In genomic region chr1:112788561-112788960, GRCh38 we compare ENCODE assay signal across 17 cellular contexts.
DNase-seq lines count a peak whose midpoint lies in the region; ATAC-seq and TF ChIP-seq lines count a peak whose summit lies in the region.
"Had no signal": no experiment of that assay in that cellular context is flagged by ENCODE, and none has a peak within 500 bp of the region (broad histone marks: within the 10 kb centered on the region; RNA-seq: fewer than 3 reads in every experiment).

No MANE protein-coding gene starts in this region.

- POLR2A ChIA-PET in AG04450 (lab: Yijun Ruan, JAX): interaction anchor here (0.6 kb wide), 1 partner anchor 12 kb away, joined by 4 read pairs; no protein-coding TSS in a partner anchor

- TF ChIP-seq CTCF in AG04450 (IDR thresholded peaks at IDR 0.05; ENCODE audit: low read depth, low read length) (no peak), fibroblast of the aortic adventitia (IDR thresholded peaks at IDR 0.05; ENCODE audit: insufficient read depth, low read length) (no peak)

- DNase-seq in AG04450 (ENCODE audit: low read depth, low spot score) (peak; percentile 20), HCEC 1CT (peak; percentile 17), amniotic epithelial cell (ENCODE audit: low read depth) (peak; percentile 88), fibroblast of the aortic adventitia (ENCODE audit: low read depth) (peak; percentile 63), DMS53 (lab: John Stamatoyannopoulos, UW) (no peak), germinal center (ENCODE audit: low spot score) (no peak), NCI-H2107 treated with DMSO at 0.1 percent for 48 hours (lab: John Stamatoyannopoulos, UW; ENCODE audit: unreplicated experiment) (no peak)
- DNase-seq: C1 segment of cervical spinal cord, DND-41, GF-D8, NCI-H1105 treated with DMSO at 0.1 percent for 48 hours, NCI-H187 treated with DMSO at 0.1 percent for 48 hours, NCI-H2171 treated with DMSO at 0.1 percent for 48 hours, NCI-H748 treated with DMSO at 0.1 percent for 48 hours, RPMI8226, SIG-M5 had no signal

- no peak overlapping the region for H3K4me3 ChIP-seq in AG04450 (ENCODE audit: low read depth, low read length)
- H3K4me3 ChIP-seq in fibroblast of the aortic adventitia (ENCODE audit: low read depth, low read length): no peak overlapping the region

- ATAC-seq in GM18520 (IDR thresholded peaks at IDR 0.05; ENCODE audit: unreplicated experiment): no peak

- CTCF ChIA-PET in AG04450 (lab: Charles Lee): interaction anchor here (0.7 to 2.8 kb wide), 3 partner anchors 45 to 73 kb away, joined by 3 to 9 read pairs (median 4); a partner anchor contains a TSS

- H3K27me3 ChIP-seq in AG04450 (ENCODE audit: control insufficient read depth, insufficient read depth, low read length): no peaks in the 10 kb centered on the region

- H3K27ac ChIP-seq in AG04450 (ENCODE audit: low read depth, low read length): no peak overlapping the region

- H3K9me3 ChIP-seq in AG04450 (ENCODE audit: control insufficient read depth, insufficient read depth, low read length): no peaks in the 10 kb centered on the region

Comparison
In these comparisons a context has a peak if more than half of its experiments do, and no peak if none do; other contexts are left out.
1. DNase-seq: peak in AG04450 (single experiment), HCEC 1CT (single experiment), amniotic epithelial cell (single experiment) and fibroblast of the aortic adventitia (single experiment); none in DMS53 (single experiment), germinal center (single experiment) and NCI-H2107 treated with DMSO at 0.1 percent for 48 hours (single experiment).